Comparison of ENCODE assay signal across 9 cellular contexts in genomic region chr16:78137179-78137578, GRCh38.
"Had no signal": no experiment of that assay in that cellular context is flagged by ENCODE, and none has a peak within 500 bp of the region (broad histone marks: within the 10 kb centered on the region; RNA-seq: fewer than 3 reads in every experiment).

No MANE protein-coding gene starts in this region.

- H2AFZ ChIP-seq: GM23338 had no signal

- DNase-seq: H9, HCEC 1CT, IMR-90, KBM-7 had no signal

- ATAC-seq: GM23338 had no signal

- H3K4me2 ChIP-seq: GM23338, KMS-11 had no signal

- H3K4me3 ChIP-seq: GM23338 had no signal

- H3K27ac ChIP-seq: HL-60, KMS-11 had no signal

- FAIRE-seq: H1, H54 had no signal

- H3K9ac ChIP-seq: KMS-11 had no signal
